Comparison of ENCODE assay signal across 21 cellular contexts in the genomic region with DNA sequence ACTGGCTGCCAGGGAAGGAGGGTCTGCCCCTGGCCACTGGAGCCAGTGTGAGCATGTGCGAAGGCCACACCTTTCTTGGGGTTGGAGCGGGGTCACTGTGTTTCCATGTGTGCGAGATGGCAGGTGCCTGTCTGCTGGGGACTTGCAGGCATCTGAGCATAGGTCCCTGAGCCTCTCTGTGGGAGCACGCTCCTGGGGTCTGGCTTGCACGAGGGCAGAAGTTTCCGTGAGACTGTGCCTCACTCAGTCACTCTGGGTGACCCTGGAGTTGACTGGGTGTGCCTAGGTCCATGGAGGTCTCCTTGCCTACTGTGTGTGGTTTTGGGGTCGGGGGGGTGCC.
DNase-seq lines count a peak whose midpoint lies in the region; FAIRE-seq and TF ChIP-seq lines count a peak whose summit lies in the region.
"Had no signal": no experiment of that assay in that cellular context is flagged by ENCODE, and none has a peak within 500 bp of the region (broad histone marks: within the 10 kb centered on the region; RNA-seq: fewer than 3 reads in every experiment).

No MANE protein-coding gene starts in this region.

- peak; percentile 42 for FAIRE-seq in urothelium cell line (lab: Jason Lieb, UNC)
- FAIRE-seq: frontal cortex, small intestine had no signal

- H3K9me3 Mint-ChIP-seq in T-helper 2 cell treated with Interferon-gamma antibody and Interleukin-4, amounts not matched to agents 5 μg/mL and 100 μg/mL, for 36 hours = no peaks in the 10 kb centered on the region
- H3K9me3 Mint-ChIP-seq in nephron progenitor cell = peaks cover 4% of the 10 kb centered on the region
- H3K9me3 Mint-ChIP-seq: activated naive CD4-positive, alpha-beta T cell treated with anti-CD3 and anti-CD28 coated beads for 36 hours; T-cell had no signal

- TF ChIP-seq CTCF in choroid plexus epithelial cell (conservative IDR thresholded peaks at IDR 0.05; ENCODE audit: low read depth, low read length) = no peak
- TF ChIP-seq CTCF in nephron progenitor cell (IDR thresholded peaks at IDR 0.05) = no peak

- DNase-seq in T-helper 2 cell treated with Interferon-gamma antibody and Interleukin-4, amounts not matched to agents 5 μg/mL and 100 μg/mL, for 36 hours (ENCODE audit: low spot score) = no peak
- DNase-seq in T-helper 2 cell = no peak
- DNase-seq in choroid plexus epithelial cell (ENCODE audit: low read depth) = no peak
- DNase-seq in nephron progenitor cell = no peak
- DNase-seq in urothelium cell line (ENCODE audit: low spot score) = no peak
- no peak for DNase-seq in NAMALWA (ENCODE audit: low spot score)
- DNase-seq in activated T-cell treated with anti-CD3 and anti-CD28 coated beads for 4 hours = no peak
- no peak for DNase-seq in NCI-H146 (lab: John Stamatoyannopoulos, UW)
- DNase-seq: activated CD4-positive, alpha-beta T cell treated with anti-CD3 and anti-CD28 coated beads for 1 hour; activated CD8-positive, alpha-beta memory T cell treated with anti-CD3 and anti-CD28 coated beads, Interleukin-2, amount 50 U/mL, for 4 hours; activated naive CD4-positive, alpha-beta T cell treated with anti-CD3 and anti-CD28 coated beads for 36 hours; effector memory CD4-positive, alpha-beta T cell; GDM1; MM.1S; NCI-H2029 treated with DMSO at 0.1 percent for 48 hours; NCI-H524; Peyer's patch; small intestine; stimulated activated naive CD4-positive, alpha-beta T cell treated with Interleukin-2 at 50 U/mL for 16 hours; T-cell had no signal

- no peaks in the 10 kb centered on the region for H3K27me3 Mint-ChIP-seq in T-helper 2 cell treated with Interferon-gamma antibody and Interleukin-4, amounts not matched to agents 5 μg/mL and 100 μg/mL, for 36 hours (ENCODE audit: low read depth)
- no peaks in the 10 kb centered on the region for H3K27me3 Mint-ChIP-seq in nephron progenitor cell (ENCODE audit: low read depth, poor library complexity)
- H3K27me3 Mint-ChIP-seq: T-cell had no signal

- H3K4me3 ChIP-seq in choroid plexus epithelial cell (ENCODE audit: low read depth, low read length) = peak overlapping the region; percentile 36
- H3K4me3 ChIP-seq: Peyer's patch had no signal

- H3K4me3 Mint-ChIP-seq in T-helper 2 cell treated with Interferon-gamma antibody and Interleukin-4, amounts not matched to agents 5 μg/mL and 100 μg/mL, for 36 hours = no peak overlapping the region
- no peak overlapping the region for H3K4me3 Mint-ChIP-seq in nephron progenitor cell
- H3K4me3 Mint-ChIP-seq: activated naive CD4-positive, alpha-beta T cell treated with anti-CD3 and anti-CD28 coated beads for 36 hours; T-cell had no signal

- peaks cover 15% of the 10 kb centered on the region for H3K4me1 Mint-ChIP-seq in T-helper 2 cell treated with Interferon-gamma antibody and Interleukin-4, amounts not matched to agents 5 μg/mL and 100 μg/mL, for 36 hours (ENCODE audit: low read depth)
- H3K4me1 Mint-ChIP-seq in nephron progenitor cell = peaks cover 52% of the 10 kb centered on the region

- peak overlapping the region; percentile 31 for H3K27ac Mint-ChIP-seq in T-helper 2 cell treated with Interferon-gamma antibody and Interleukin-4, amounts not matched to agents 5 μg/mL and 100 μg/mL, for 36 hours
- H3K27ac Mint-ChIP-seq in nephron progenitor cell = peak overlapping the region; percentile 72
- H3K27ac Mint-ChIP-seq: activated naive CD4-positive, alpha-beta T cell treated with anti-CD3 and anti-CD28 coated beads for 36 hours; T-cell had no signal

- H3K36me3 Mint-ChIP-seq in T-helper 2 cell treated with Interferon-gamma antibody and Interleukin-4, amounts not matched to agents 5 μg/mL and 100 μg/mL, for 36 hours (ENCODE audit: low read depth) = no peaks in the 10 kb centered on the region
- H3K36me3 Mint-ChIP-seq in nephron progenitor cell (ENCODE audit: low read depth) = peaks cover 8% of the 10 kb centered on the region
